10 cellular contexts compared by ENCODE assay signal in the genomic region with DNA sequence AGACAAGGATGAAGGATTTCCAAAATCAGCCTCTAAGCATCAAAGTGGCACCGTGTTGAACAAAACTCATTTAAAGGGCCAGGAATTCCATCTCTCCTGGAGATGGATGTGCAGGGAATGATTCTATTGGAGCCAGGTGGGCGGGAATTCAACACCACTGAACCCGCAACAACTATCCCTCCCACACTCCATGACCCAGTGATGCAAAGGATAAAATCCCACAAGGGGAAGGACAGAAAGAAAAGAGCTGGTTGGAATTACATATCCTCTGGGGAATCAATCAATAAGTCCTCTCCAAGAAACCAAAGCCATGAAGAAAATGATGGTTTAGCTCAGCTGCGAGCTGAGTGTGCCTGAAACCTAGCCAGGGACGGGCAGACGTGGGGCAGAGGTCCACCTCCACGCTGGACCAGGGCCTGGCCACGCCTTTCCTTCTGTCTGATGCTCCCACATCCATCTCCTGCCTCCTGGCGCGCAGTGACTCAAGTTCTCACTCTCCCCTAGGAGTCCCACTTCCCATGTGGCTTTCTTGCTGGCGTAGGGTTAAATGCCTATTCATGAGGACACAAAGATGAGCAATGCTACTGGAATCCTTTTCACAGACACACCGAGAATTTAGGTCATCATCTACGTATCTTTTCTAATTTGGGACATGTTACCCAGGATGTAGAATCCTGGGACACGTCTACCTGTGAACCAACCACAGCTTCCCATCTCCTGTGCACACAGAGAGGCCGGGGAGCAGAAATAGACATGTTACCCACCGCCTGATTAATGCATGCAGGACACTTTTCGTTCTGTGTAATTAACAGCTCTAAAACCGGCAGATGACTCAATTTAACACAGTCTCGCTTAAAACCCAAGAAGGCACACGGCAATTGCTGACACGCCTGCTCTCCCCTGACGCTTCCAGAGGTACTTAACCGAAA. TPM values are rescaled to one million over a fixed set of nuclear protein-coding genes. Genes with fewer than 3 reads are reported as not detected.
DNase-seq lines count a peak whose midpoint lies in the region; ATAC-seq and TF ChIP-seq lines count a peak whose summit lies in the region.
"Had no signal": no experiment of that assay in that cellular context is flagged by ENCODE, and none has a peak within 500 bp of the region (broad histone marks: within the 10 kb centered on the region; RNA-seq: fewer than 3 reads in every experiment).

No MANE protein-coding gene starts in this region.

- no peaks in the 10 kb centered on the region for H3K79me1 ChIP-seq in trophoblast cell (ENCODE audit: low read length)

- H4K91ac ChIP-seq in trophoblast cell (ENCODE audit: low read depth, low read length), result no peak overlapping the region

- no peaks in the 10 kb centered on the region for H3K9me2 ChIP-seq in PC-3 (replicated peaks; ENCODE audit: low read length)

- H4K20me1 ChIP-seq in PC-3 (ENCODE audit: low read length), result no peaks in the 10 kb centered on the region

- H2BK120ac ChIP-seq in trophoblast cell (ENCODE audit: insufficient read depth, low read length, poor library complexity), result no peak overlapping the region

- no peak overlapping the region for H3K18ac ChIP-seq in trophoblast cell (ENCODE audit: low read length)

- peak overlapping the region; percentile 83 for H3K9ac ChIP-seq in PC-3 (ENCODE audit: low read length)
- no peak overlapping the region for H3K9ac ChIP-seq in trophoblast cell (ENCODE audit: low read length)

- POLR2A ChIA-PET in PC-3 (lab: Charles Lee; ENCODE audit: unreplicated experiment), result no interaction called here

- CTCF ChIA-PET in PC-3 (lab: Charles Lee), result no interaction called here

- H3K79me2 ChIP-seq in PC-3 (ENCODE audit: low read length) (no peaks in the 10 kb centered on the region), trophoblast cell (ENCODE audit: control insufficient read depth, insufficient read depth, low read length, poor library complexity) (no peaks in the 10 kb centered on the region)

- H3K36me3 ChIP-seq in PC-3 (ENCODE audit: low read depth, low read length), result no peaks in the 10 kb centered on the region
- peaks cover 4% of the 10 kb centered on the region in 2 experiments for H3K36me3 ChIP-seq in trophoblast cell (ENCODE audit: control insufficient read depth in 1 of 2, insufficient read depth in 2 of 2, low read length in 2 of 2)

- H3K27ac ChIP-seq in PC-3 (ENCODE audit: low read length) (peak overlapping the region; percentile 95), trophoblast cell (ENCODE audit: low read depth, low read length) (no peak overlapping the region)

- no peak overlapping the region for H3K14ac ChIP-seq in trophoblast cell (ENCODE audit: low read length)

- H3K27me3 ChIP-seq in PC-3 (ENCODE audit: low read length) (no peaks in the 10 kb centered on the region), trophoblast cell (ENCODE audit: insufficient read depth, low read length) (no peaks in the 10 kb centered on the region)

- no peak overlapping the region for H3K23ac ChIP-seq in trophoblast cell (ENCODE audit: low read length)

- ATAC-seq in PC-3, result peak; percentile 88
- ATAC-seq in GM18505 (IDR thresholded peaks at IDR 0.05; ENCODE audit: unreplicated experiment), result no peak

- no CpG with 5 or more reads among the region's 23 CpGs for WGBS in trophoblast cell (ENCODE audit: extremely low coverage, insufficient coverage, insufficient read length)

- H2AK5ac ChIP-seq in trophoblast cell (ENCODE audit: low read length), result no peak overlapping the region

- H2AFZ ChIP-seq in PC-3 (ENCODE audit: low read length) (0 out of 2 replicates have a peak overlapping the region, but pooled peaks have one; percentile 0), trophoblast cell (ENCODE audit: insufficient read depth, low read length, poor library complexity) (no peak overlapping the region)

- TF ChIP-seq CTCF in PC-3 (conservative IDR thresholded peaks at IDR 0.05; ENCODE audit: low read depth, low read length) (0 out of 2 replicates have a peak, but pooled peaks have one; percentile 11), epithelial cell of esophagus (IDR thresholded peaks at IDR 0.05; ENCODE audit: insufficient read depth, low read depth, low read length, missing control alignments) (no peak)

- H3K4ac ChIP-seq in trophoblast cell (ENCODE audit: low read depth, low read length), result no peak overlapping the region

- H2BK5ac ChIP-seq in trophoblast cell (ENCODE audit: low read depth, low read length, poor library complexity), result no peak overlapping the region

- TF ChIP-seq POLR2A in GM18505 (IDR thresholded peaks at IDR 0.05; ENCODE audit: borderline replicate concordance, extremely low read depth, insufficient read depth, insufficient read length), result no peak

- intact Hi-C loops in PC-3 (cut with micrococcal nuclease), result loop anchor here (2.0 to 5.0 kb wide), 2 partner anchors 42 to 49 kb away; partner anchors contain the start of gene PEPD

- H2BK12ac ChIP-seq in trophoblast cell (ENCODE audit: low read length), result no peak overlapping the region

- DNase-seq in ELR (ENCODE audit: low read depth) (peak; percentile 96), PC-3 (peak; percentile 85), epithelial cell of esophagus (ENCODE audit: low read depth) (peak; percentile 69), trophoblast cell (peak; percentile 10 to 56), HPDE6-E6E7 (ENCODE audit: extremely low spot score) (no peak), NOMO-1 treated with dmso at 0.1 percent for 144 hours (lab: John Stamatoyannopoulos, UW; ENCODE audit: unreplicated experiment) (no peak), NCI-H146 treated with DMSO at 0.1 percent for 48 hours (lab: John Stamatoyannopoulos, UW; ENCODE audit: unreplicated experiment) (no peak)
- DNase-seq: activated naive CD4-positive, alpha-beta T cell; NCI-H2029 treated with DMSO at 0.1 percent for 48 hours had no signal

- H3K4me2 ChIP-seq in PC-3 (ENCODE audit: low read length), result peak overlapping the region; percentile 69
- no peak overlapping the region for H3K4me2 ChIP-seq in trophoblast cell (ENCODE audit: low read length)

- no peak overlapping the region for H4K8ac ChIP-seq in trophoblast cell (ENCODE audit: low read depth, low read length)

- no TSS peak for BruUV-seq in PC-3 (replicated peaks; lab: Mats Ljungman, UMichigan)

- H4K12ac ChIP-seq in trophoblast cell (ENCODE audit: low read depth, low read length), result no peak overlapping the region

- H3K4me1 ChIP-seq in PC-3 (ENCODE audit: insufficient read depth, low read length), result peaks cover 24% of the 10 kb centered on the region
- no peaks in the 10 kb centered on the region for H3K4me1 ChIP-seq in trophoblast cell (ENCODE audit: control insufficient read depth in 1 of 2, insufficient read depth in 2 of 2, low read length in 2 of 2)

- H3K9me3 ChIP-seq in PC-3 (ENCODE audit: low read length) (no peaks in the 10 kb centered on the region), trophoblast cell (ENCODE audit: insufficient read depth, low read depth, low read length) (no peaks in the 10 kb centered on the region)

- H3F3A ChIP-seq in PC-3 (ENCODE audit: low read length, unreplicated experiment), result no peaks in the 10 kb centered on the region

- H3K4me3 ChIP-seq in PC-3 (ENCODE audit: low read length) (peak overlapping the region; percentile 28; the same call in 1 of the 2 replicates), epithelial cell of esophagus (ENCODE audit: low read length) (no peak overlapping the region), trophoblast cell (ENCODE audit: low read depth, low read length) (no peak overlapping the region)

RNA-seq across cellular contexts. Expression of gene PEPD, which starts 48.6 kb away (rescaled TPM):
- total RNA-seq in PC-3 (2014; rRNA removed), result 53.4 and 59.0 TPM in 2 replicates
- polyA plus RNA-seq in trophoblast cell (2013), result 37.8 and 39.4 TPM in 2 replicates

Comparison
In these comparisons a context has a peak if more than half of its experiments do, and no peak if none do; other contexts are left out.
1. DNase-seq: peak in ELR (single experiment), PC-3 (single experiment), epithelial cell of esophagus (single experiment) and trophoblast cell (2 of 2); none in HPDE6-E6E7 (single experiment), NOMO-1 treated with dmso at 0.1 percent for 144 hours (single experiment) and NCI-H146 treated with DMSO at 0.1 percent for 48 hours (single experiment).